In genomic region chr11:122976734-122977454, GRCh38 we compare ENCODE assay signal across 10 cellular contexts. TPM values are rescaled to one million over a fixed set of nuclear protein-coding genes. Genes with fewer than 3 reads are reported as not detected.
DNase-seq lines count a peak whose midpoint lies in the region; ATAC-seq and TF ChIP-seq lines count a peak whose summit lies in the region.
"Had no signal": no experiment of that assay in that cellular context is flagged by ENCODE, and none has a peak within 500 bp of the region (broad histone marks: within the 10 kb centered on the region; RNA-seq: fewer than 3 reads in every experiment).

No MANE protein-coding gene starts in this region.

- peaks cover 21% of the 10 kb centered on the region for H3K4me1 ChIP-seq in HUES48 (ENCODE audit: control insufficient read depth, insufficient read depth, low read length)

- CTCF ChIA-PET in T-cell (lab: Charles Lee), result no interaction called here

- H3K27ac ChIP-seq in HUES48 (ENCODE audit: low read depth, low read length) (no peak overlapping the region), neural cell (ENCODE audit: low read length) (no peak overlapping the region)
- H3K27ac ChIP-seq: KMS-11 had no signal

- H3K9me2 ChIP-seq in neural cell (ENCODE audit: insufficient read depth, low read length), result no peaks in the 10 kb centered on the region

- TF ChIP-seq EP300 in neural cell (conservative IDR thresholded peaks at IDR 0.05; ENCODE audit: poor library complexity, severe bottlenecking), result no peak

- peaks cover 96% of the 10 kb centered on the region for H3K27me3 ChIP-seq in HUES48 (ENCODE audit: control insufficient read depth, insufficient read depth, low read length)
- peaks cover 97% of the 10 kb centered on the region for H3K27me3 ChIP-seq in neural cell (ENCODE audit: insufficient read depth, low read depth, low read length)

- no peaks in the 10 kb centered on the region for H4K20me1 ChIP-seq in neural cell (ENCODE audit: insufficient read depth)

- peak; percentile 59 for DNase-seq in DMS79 treated with DMSO at 0.1 percent for 48 hours (lab: John Stamatoyannopoulos, UW)
- no peak for DNase-seq in T-cell
- DNase-seq in foreskin fibroblast, result no peak
- DNase-seq: foreskin melanocyte had no signal

- POLR2A ChIA-PET in T-cell (lab: Charles Lee), result no interaction called here

- ATAC-seq in T-cell (replicated peaks in 1 of 4) (no peak), GM21381 (IDR thresholded peaks at IDR 0.05; ENCODE audit: unreplicated experiment) (no peak)
- ATAC-seq: natural killer cell treated with Interleukin-12 subunit alpha and Interleukin-12 subunit beta and Interleukin-15 and Interleukin-18, amount 100 ng/mL, for 72 hours had no signal

- H3K4me2 ChIP-seq in neural cell (ENCODE audit: low read length), result no peak overlapping the region
- H3K4me2 ChIP-seq: KMS-11 had no signal

- H3F3A ChIP-seq in neural cell (ENCODE audit: insufficient read depth, low read length, poor library complexity, severe bottlenecking), result no peaks in the 10 kb centered on the region

- no peak overlapping the region for H2AFZ ChIP-seq in neural cell (ENCODE audit: low read depth, low read length)

- TF ChIP-seq CTCF in brain (conservative IDR thresholded peaks at IDR 0.05) (no peak), neural cell (IDR thresholded peaks at IDR 0.05; ENCODE audit: poor library complexity, severe bottlenecking) (no peak), foreskin fibroblast (IDR thresholded peaks at IDR 0.05; ENCODE audit: low read depth, low read length) (no peak)

- H3K4me1 Mint-ChIP-seq in brain, result peaks cover 47% of the 10 kb centered on the region
- H3K4me1 Mint-ChIP-seq in T-cell, result peaks cover 31 to 34% (median 32%) of the 10 kb centered on the region in 3 donors

- H3K4me3 ChIP-seq in HUES48 (ENCODE audit: low read depth, low read length) (peak overlapping the region; percentile 59), neural cell (ENCODE audit: low read length) (peak overlapping the region; percentile 41), foreskin fibroblast (ENCODE audit: low read depth in 1 of 2, low read length in 2 of 2) (no peak overlapping the region)

- no peak overlapping the region for H3K27ac Mint-ChIP-seq in brain
- no peak overlapping the region for H3K27ac Mint-ChIP-seq in T-cell
- H3K27ac Mint-ChIP-seq: natural killer cell treated with Interleukin-12 subunit alpha and Interleukin-12 subunit beta and Interleukin-15 and Interleukin-18, amount 100 ng/mL, for 72 hours had no signal

- H3K36me3 Mint-ChIP-seq in brain (no peaks in the 10 kb centered on the region), T-cell (peaks cover 5% of the 10 kb centered on the region)

- H3K36me3 ChIP-seq in HUES48 (ENCODE audit: control insufficient read depth, insufficient read depth, low read length) (no peaks in the 10 kb centered on the region), neural cell (ENCODE audit: insufficient read depth, low read length) (no peaks in the 10 kb centered on the region)

- peaks cover 0 to 12% (median 5%) of the 10 kb centered on the region in 5 experiments for H3K9me3 Mint-ChIP-seq in brain
- H3K9me3 Mint-ChIP-seq in T-cell, result no peaks in the 10 kb centered on the region
- H3K9me3 Mint-ChIP-seq: natural killer cell treated with Interleukin-12 subunit alpha and Interleukin-12 subunit beta and Interleukin-15 and Interleukin-18, amount 100 ng/mL, for 72 hours had no signal

- no peaks in the 10 kb centered on the region for H3K79me2 ChIP-seq in neural cell (replicated peaks; ENCODE audit: insufficient read depth, low read length)

- H3K9ac ChIP-seq in HUES48 (ENCODE audit: low read depth, low read length), result 0 out of 2 replicates have a peak overlapping the region, but pooled peaks have one; percentile 24
- no peak overlapping the region for H3K9ac ChIP-seq in neural cell (ENCODE audit: low read length)
- H3K9ac ChIP-seq: KMS-11 had no signal

- H3K27me3 Mint-ChIP-seq in brain (peaks cover 100% of the 10 kb centered on the region), T-cell (peaks cover 76 to 78% of the 10 kb centered on the region in 2 donors)

- H3K9me3 ChIP-seq in HUES48 (ENCODE audit: control insufficient read depth, insufficient read depth, low read length) (no peaks in the 10 kb centered on the region), neural cell (ENCODE audit: low read length) (no peaks in the 10 kb centered on the region)

- H3K4me3 Mint-ChIP-seq in brain (peak overlapping the region; percentile 72 to 85 (median 79)), T-cell (peak overlapping the region in 1 of 3 donors; percentile 50)
- H3K4me3 Mint-ChIP-seq: natural killer cell treated with Interleukin-12 subunit alpha and Interleukin-12 subunit beta and Interleukin-15 and Interleukin-18, amount 100 ng/mL, for 72 hours had no signal

- no peak for TF ChIP-seq RAD21 in neural cell (conservative IDR thresholded peaks at IDR 0.05)

TF ChIP-seq in neural cell, 6 proteins besides CTCF, POLR2A, EP300 and RAD21:
- TF ChIP-seq EZH2 (IDR thresholded peaks at IDR 0.05; ENCODE audit: borderline replicate concordance, insufficient read depth, low read length, poor library complexity, severe bottlenecking) (peak; percentile 18), POLR2AphosphoS5 (IDR thresholded peaks at IDR 0.05) (no peak)

RNA-seq across cellular contexts. Expression of gene BSX, which starts 4.7 kb away (rescaled TPM):
- polyA plus RNA-seq in brain (ENCODE audit: insufficient read depth, low read depth, low replicate concordance) (not detected), neural cell (not detected in 2 replicates)
- polyA minus RNA-seq in neural cell, result not detected in 2 replicates
- total RNA-seq in T-cell, result not detected
- total RNA-seq: natural killer cell treated with Interleukin-12 subunit alpha and Interleukin-12 subunit beta and Interleukin-15 and Interleukin-18, amount 100 ng/mL, for 72 hours had no signal

Comparison
In these comparisons a context has a peak if more than half of its experiments do, and no peak if none do; other contexts are left out.
1. H3K4me3 ChIP-seq: peak in HUES48 (single experiment) and neural cell (single experiment); none in foreskin fibroblast (0 of 2).